Comparison of ENCODE assay signal across 2 cellular contexts in the genomic region with DNA sequence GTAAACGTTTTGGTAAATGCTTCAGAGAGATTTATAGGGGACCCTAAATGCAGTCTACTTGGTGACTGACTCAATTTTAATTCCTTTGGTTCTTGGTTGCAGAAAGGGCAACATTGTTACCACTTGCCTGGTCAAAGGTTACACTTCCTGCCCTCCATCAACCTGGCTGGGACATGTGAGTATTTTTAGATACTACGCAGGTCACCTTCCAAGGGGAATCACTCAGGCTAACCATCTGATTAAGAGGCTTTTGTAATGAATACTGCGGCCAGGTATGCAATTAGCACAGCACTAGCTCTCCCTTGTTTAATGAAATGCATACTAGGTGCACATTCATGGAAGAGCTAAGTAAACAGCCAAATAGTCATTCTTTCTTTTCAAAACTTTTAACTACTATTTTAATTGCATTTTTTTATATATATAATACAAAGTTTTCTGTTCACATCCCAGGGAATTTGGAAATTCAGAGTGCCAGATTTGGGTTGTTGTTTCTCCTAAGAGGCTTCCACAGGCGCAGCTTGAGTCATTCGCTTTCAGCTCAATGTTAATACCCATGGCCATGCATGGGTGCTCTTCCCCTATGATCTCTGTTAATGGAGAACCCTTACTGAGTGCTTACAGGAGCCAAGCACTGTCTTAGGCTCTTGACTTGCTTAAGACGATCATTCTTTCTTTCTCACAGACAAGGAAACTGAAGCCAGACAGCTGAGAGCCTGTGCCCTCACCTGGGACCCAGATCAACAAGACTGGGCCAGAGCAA.
TF ChIP-seq lines count a peak whose summit lies in the region.

No MANE protein-coding gene starts in this region.

TF ChIP-seq in endothelial cell of umbilical vein, 7 proteins besides CTCF, POLR2A, EP300 and RAD21:
- TF ChIP-seq JUN (IDR thresholded peaks at IDR 0.05; ENCODE audit: borderline replicate concordance, insufficient read depth, insufficient read length, low read depth) (no peak), EZH2 (IDR thresholded peaks at IDR 0.05; ENCODE audit: borderline replicate concordance, low read depth, low read length, severe bottlenecking) (no peak), GATA2 (IDR thresholded peaks at IDR 0.05; ENCODE audit: insufficient read depth, insufficient read length, low read depth, low read length) (no peak)

TF ChIP-seq in HEK293T, 16 proteins besides CTCF, POLR2A, EP300 and RAD21:
- TF ChIP-seq ARNT (IDR thresholded peaks at IDR 0.05), result no peak
- no peak for TF ChIP-seq FOXM1 (IDR thresholded peaks at IDR 0.05; ENCODE audit: borderline replicate concordance)
- no peak for TF ChIP-seq PKNOX1 (IDR thresholded peaks at IDR 0.05)
- TF ChIP-seq ELF4 (IDR thresholded peaks at IDR 0.05), result no peak
- no peak for TF ChIP-seq BHLHE40 (IDR thresholded peaks at IDR 0.05; ENCODE audit: borderline replicate concordance)
- TF ChIP-seq FOXK2 (IDR thresholded peaks at IDR 0.05), result no peak
- no peak for TF ChIP-seq HDGF (IDR thresholded peaks at IDR 0.05; ENCODE audit: borderline replicate concordance)
- no peak for TF ChIP-seq SUZ12 (IDR thresholded peaks at IDR 0.05)
- no peak for TF ChIP-seq SP1 (IDR thresholded peaks at IDR 0.05)
- TF ChIP-seq L3MBTL2 (conservative IDR thresholded peaks at IDR 0.05), result no peak
- no peak for TF ChIP-seq FOXA1 (IDR thresholded peaks at IDR 0.05)
- no peak for TF ChIP-seq CTBP1 (IDR thresholded peaks at IDR 0.05; ENCODE audit: borderline replicate concordance)
- no peak for TF ChIP-seq ZNF384 (IDR thresholded peaks at IDR 0.05)
- TF ChIP-seq TARDBP (IDR thresholded peaks at IDR 0.05), result no peak
- no peak for TF ChIP-seq NFRKB (IDR thresholded peaks at IDR 0.05)
- TF ChIP-seq LEF1 (IDR thresholded peaks at IDR 0.05; ENCODE audit: borderline replicate concordance), result no peak
